15 cellular contexts compared by ENCODE assay signal in the genomic region with DNA sequence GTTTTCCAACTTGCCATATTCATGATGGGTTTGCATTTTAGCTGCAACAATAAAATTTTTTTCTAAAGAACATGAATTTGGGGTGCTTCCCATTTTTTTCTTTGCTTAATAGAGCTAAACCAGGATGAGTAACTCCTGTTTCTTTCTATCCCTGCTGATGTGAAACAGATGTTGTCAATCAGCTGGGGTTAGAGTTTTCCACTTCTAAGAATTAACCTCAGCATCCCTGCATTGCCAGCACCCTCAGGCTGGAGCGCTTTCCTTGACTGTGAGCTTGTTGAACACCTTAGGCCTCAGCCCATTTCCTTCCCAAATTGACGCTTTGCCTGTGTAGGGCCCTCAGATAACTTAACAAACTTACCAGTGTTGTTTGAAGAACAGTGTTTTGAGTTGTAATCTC.
DNase-seq lines count a peak whose midpoint lies in the region; ATAC-seq, FAIRE-seq and TF ChIP-seq lines count a peak whose summit lies in the region.
"Had no signal": no experiment of that assay in that cellular context is flagged by ENCODE, and none has a peak within 500 bp of the region (broad histone marks: within the 10 kb centered on the region; RNA-seq: fewer than 3 reads in every experiment).

No MANE protein-coding gene starts in this region.

- TF ChIP-seq CTCF in kidney (IDR thresholded peaks at IDR 0.05; ENCODE audit: borderline replicate concordance, extremely low read depth, insufficient read depth) (no peak), vagina (IDR thresholded peaks at IDR 0.05) (no peak), prostate gland (IDR thresholded peaks at IDR 0.05) (no peak)

- ATAC-seq in Right ventricle myocardium superior (ENCODE audit: poor library complexity): no peak

- intact Hi-C loops in Right ventricle myocardium superior (cut with DNase I) (no loop called here), cardiac septum (cut with DNase I) (no loop called here), kidney (cut with DNase I) (no loop called here), vagina (cut with DNase I) (no loop called here), prostate gland (cut with DNase I) (loop anchor here (10.0 kb wide), 1 partner anchor 460 kb away; no protein-coding TSS in a partner anchor)

- WGBS in prostate gland: 91% methylated on average over 2 of the region's 2 CpGs

- H3K9me3 ChIP-seq in SK-N-MC (ENCODE audit: low read depth, low read length) (no peaks in the 10 kb centered on the region), kidney (ENCODE audit: control insufficient read depth in 1 of 2, low read length in 2 of 2) (no peaks in the 10 kb centered on the region), vagina (no peaks in the 10 kb centered on the region), prostate gland (no peaks in the 10 kb centered on the region)
- H3K9me3 ChIP-seq: BE2C had no signal

- H3K4me3 ChIP-seq in SK-N-MC (no peak overlapping the region), kidney (ENCODE audit: low read length in 2 of 2) (no peak overlapping the region), vagina (no peak overlapping the region), prostate gland (no peak overlapping the region)

- H3K4me1 ChIP-seq in kidney (ENCODE audit: control insufficient read depth in 1 of 2, insufficient read depth in 1 of 2, low read depth in 1 of 2, low read length in 2 of 2) (no peaks in the 10 kb centered on the region), vagina (peaks cover 21% of the 10 kb centered on the region), prostate gland (replicated peaks) (peaks cover 14% of the 10 kb centered on the region)
- H3K4me1 ChIP-seq: BE2C had no signal

- peaks cover 80% of the 10 kb centered on the region for H3K36me3 ChIP-seq in SK-N-MC (ENCODE audit: insufficient read depth, low read length)
- peaks cover 46 to 50% of the 10 kb centered on the region in 2 donors for H3K36me3 ChIP-seq in kidney (ENCODE audit: control insufficient read depth in 1 of 2, insufficient read depth in 2 of 2, low read length in 2 of 2)
- peaks cover 2 to 69% of the 10 kb centered on the region in 2 donors for H3K36me3 ChIP-seq in vagina
- peaks cover 1 to 11% of the 10 kb centered on the region in 2 donors for H3K36me3 ChIP-seq in prostate gland

- FAIRE-seq in kidney (lab: Jason Lieb, UNC): no peak

- no peaks in the 10 kb centered on the region for H3K27me3 ChIP-seq in vagina
- no peaks in the 10 kb centered on the region for H3K27me3 ChIP-seq in prostate gland (replicated peaks; ENCODE audit: insufficient read depth)
- H3K27me3 ChIP-seq: BE2C had no signal

- peak; percentile 6 for DNase-seq in Right ventricle myocardium superior
- no peak for DNase-seq in cardiac septum (ENCODE audit: low spot score)
- DNase-seq in SK-N-MC (ENCODE audit: low read depth, low spot score): no peak
- peak; percentile 1 for DNase-seq in kidney
- DNase-seq in vagina (ENCODE audit: extremely low spot score in 2 of 2): no peak
- DNase-seq in NCI-H524 treated with DMSO at 0.1 percent for 48 hours (lab: John Stamatoyannopoulos, UW): no peak
- no peak for DNase-seq in prostate gland (ENCODE audit: low spot score)
- DNase-seq: ACHN; BE2C; Calu3; CD4-positive, alpha-beta T cell; H9; Kasumi-1; MM.1S; NCI-H526 had no signal

- TF ChIP-seq POLR2A in vagina (IDR thresholded peaks at IDR 0.05) (no peak), prostate gland (IDR thresholded peaks at IDR 0.05) (no peak)

- H3K9ac ChIP-seq in SK-N-MC (ENCODE audit: insufficient read length) (no peak overlapping the region), kidney (ENCODE audit: low read length in 2 of 2) (no peak overlapping the region)

- H3K27ac ChIP-seq in SK-N-MC: 0 out of 2 replicates have a peak overlapping the region, but pooled peaks have one; percentile 63
- no peak overlapping the region for H3K27ac ChIP-seq in kidney (ENCODE audit: low read depth in 2 of 2, low read length in 2 of 2)
- peak overlapping the region; percentile 46 for H3K27ac ChIP-seq in vagina
- no peak overlapping the region for H3K27ac ChIP-seq in prostate gland

Comparison
In these comparisons a context has a peak if more than half of its experiments do, and no peak if none do; other contexts are left out.
1. DNase-seq: peak in Right ventricle myocardium superior (single experiment) and kidney (single experiment); none in cardiac septum (single experiment), SK-N-MC (single experiment), vagina (0 of 2), NCI-H524 treated with DMSO at 0.1 percent for 48 hours (single experiment) and prostate gland (single experiment).
2. H3K27ac ChIP-seq: peak in SK-N-MC (single experiment) and vagina (single experiment); none in kidney (0 of 2) and prostate gland (0 of 2).